In the genomic region with DNA sequence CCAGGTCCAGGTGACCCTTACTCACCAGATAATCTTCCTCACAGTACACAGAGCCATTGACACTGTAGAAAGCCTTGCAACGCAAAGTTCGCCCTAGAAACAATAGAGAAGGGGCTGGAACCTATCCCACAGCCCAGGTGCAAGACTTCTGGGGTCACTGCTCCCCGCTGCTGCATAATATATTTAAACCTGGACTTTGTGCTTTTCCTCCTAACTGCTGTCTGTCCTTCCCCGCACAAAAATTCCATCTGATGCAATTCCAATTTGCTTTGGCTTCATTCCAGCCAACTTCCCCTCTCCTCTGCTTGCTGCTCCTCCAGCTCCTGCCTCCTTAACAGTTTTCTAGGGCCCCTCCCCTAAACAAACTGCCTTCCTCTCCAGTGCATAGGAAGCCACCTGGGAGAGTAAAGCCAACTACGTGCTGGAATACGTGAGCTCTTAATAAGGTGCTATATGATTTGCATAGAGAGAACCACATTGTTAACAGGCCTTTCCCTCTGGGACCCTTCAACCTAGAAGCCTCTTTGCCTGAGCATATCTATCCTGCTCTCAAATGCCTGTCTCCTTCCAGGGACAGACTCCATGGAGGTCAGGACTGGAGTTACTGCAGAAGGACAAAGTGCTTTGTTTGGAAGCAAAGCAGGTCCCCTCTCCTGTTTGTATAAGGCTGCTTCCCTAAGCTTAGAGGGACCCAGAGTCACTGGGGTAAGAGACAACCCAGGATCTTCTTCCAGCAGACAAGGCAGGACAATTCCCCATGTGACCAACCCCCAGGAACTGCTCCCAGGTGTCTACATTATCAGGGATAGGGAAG, we compare ENCODE assay signal across 7 cellular contexts. TPM values are rescaled to one million over a fixed set of nuclear protein-coding genes. Genes with fewer than 3 reads are reported as not detected.
A peak's percentile ranks its signal among the peaks of the same experiment; 100 is the strongest.
DNase-seq lines count a peak whose midpoint lies in the region; ATAC-seq and TF ChIP-seq lines count a peak whose summit lies in the region.
"Had no signal": no experiment of that assay in that cellular context is flagged by ENCODE, and none has a peak within 500 bp of the region (broad histone marks: within the 10 kb centered on the region; RNA-seq: fewer than 3 reads in every experiment).

No MANE protein-coding gene starts in this region.

- no peaks in the 10 kb centered on the region for H3K9me3 Mint-ChIP-seq in Caco-2 (ENCODE audit: unreplicated experiment)

- peaks cover 93% of the 10 kb centered on the region for H3K36me3 Mint-ChIP-seq in Caco-2 (ENCODE audit: insufficient read depth, unreplicated experiment)

- H3K36me3 ChIP-seq in Caco-2 (ENCODE audit: control insufficient read depth, insufficient read depth, low read length) (peaks cover 11% of the 10 kb centered on the region), Panc1 (ENCODE audit: control insufficient read depth, insufficient read depth, low read length) (peaks cover 5% of the 10 kb centered on the region; the same call in 1 of the 2 replicates)

- peak overlapping the region; percentile 89 for H3K27ac ChIP-seq in Panc1 (ENCODE audit: low read length)

- in situ Hi-C loops in Panc1 (cut with HindIII; ENCODE audit: low pct_unique_long_range_greater_than_20kb, low sequenced_read_pairs), result no loop called here

- no peak for TF ChIP-seq CTCF in Caco-2 (IDR thresholded peaks at IDR 0.05; ENCODE audit: insufficient read depth in 1 of 2, low read depth in 1 of 2, low read length in 1 of 2, severe bottlenecking in 1 of 2, unreplicated experiment in 1 of 2)
- no peak for TF ChIP-seq CTCF in Panc1 (IDR thresholded peaks at IDR 0.05)

- no peaks in the 10 kb centered on the region for H3K27me3 ChIP-seq in Caco-2 (replicated peaks; ENCODE audit: control insufficient read depth, insufficient read depth, low read length)
- no peaks in the 10 kb centered on the region for H3K27me3 ChIP-seq in Panc1 (ENCODE audit: control insufficient read depth, insufficient read depth, low read length)

- DNase-seq in Caco-2 (peak; percentile 79 to 86), Panc1 (ENCODE audit: low read depth, low spot score) (no peak), left colon (peak in 1 of 2 donors; percentile 67), ecto neural progenitor cell (ENCODE audit: low spot score) (no peak), iPS-NIHi11 (ENCODE audit: low spot score) (no peak), hippocampal formation (lab: John Stamatoyannopoulos, UW) (no peak)
- DNase-seq: RPMI8226 had no signal

- no peaks in the 10 kb centered on the region for H3K9me3 ChIP-seq in Caco-2
- H3K9me3 ChIP-seq in Panc1 (ENCODE audit: control insufficient read depth, insufficient read depth, low read depth, low read length), result no peaks in the 10 kb centered on the region

- peak overlapping the region; percentile 88 for H3K27ac Mint-ChIP-seq in Caco-2 (ENCODE audit: unreplicated experiment)

- H3K4me1 Mint-ChIP-seq in Caco-2 (ENCODE audit: low read depth, unreplicated experiment), result peaks cover 51% of the 10 kb centered on the region

- H3K4me3 Mint-ChIP-seq in Caco-2 (ENCODE audit: unreplicated experiment), result no peak overlapping the region

- no peak for ATAC-seq in Panc1
- peak; percentile 63 for ATAC-seq in left colon

- CTCF ChIA-PET in Caco-2 (lab: Charles Lee) (interaction anchor here (0.6 to 3.6 kb wide), 12 partner anchors 9 to 113 kb away, joined by 4 to 36 read pairs (median 7); partner anchors contain the start of genes CDH24, HAUS4 and PRMT5), Panc1 (lab: Charles Lee) (interaction anchor here (0.7 to 1.1 kb wide), 2 partner anchors 10 to 83 kb away, joined by 3 read pairs; no protein-coding TSS in a partner anchor)

- H3K4me3 ChIP-seq in Caco-2 (ENCODE audit: low read depth, low read length) (no peak overlapping the region), Panc1 (ENCODE audit: low read depth in 2 of 2, low read length in 2 of 2) (0 out of 4 replicates have a peak overlapping the region, but pooled peaks of 1 of the 2 experiments have one; percentile 12)

- H3K4me1 ChIP-seq in Caco-2 (peaks cover 58% of the 10 kb centered on the region), Panc1 (ENCODE audit: control insufficient read depth, insufficient read depth, low read length) (peaks cover 29% of the 10 kb centered on the region)

- no TSS peak for BruUV-seq in Caco-2 (replicated peaks; lab: Mats Ljungman, UMichigan)
- BruUV-seq in Panc1 (replicated peaks; lab: Mats Ljungman, UMichigan), result no TSS peak

- H3K27me3 Mint-ChIP-seq in Caco-2 (ENCODE audit: insufficient read depth, unreplicated experiment), result no peaks in the 10 kb centered on the region

- POLR2A ChIA-PET in Caco-2 (lab: Charles Lee), result interaction anchor here (0.5 to 2.4 kb wide), 14 partner anchors 9 to 158 kb away, joined by 3 to 25 read pairs (median 6); partner anchors contain the start of genes ACIN1, C14orf119, CDH24 and HAUS4
- POLR2A ChIA-PET in Panc1 (lab: Charles Lee), result no interaction called here

- intact Hi-C loops in Caco-2 (cut with micrococcal nuclease; ENCODE audit: unreplicated experiment) (loop anchor here (2.0 to 5.0 kb wide), 4 partner anchors 20 to 415 kb away; partner anchors contain the start of genes HAUS4 and PRMT5), Panc1 (cut with micrococcal nuclease; ENCODE audit: unreplicated experiment) (no loop called here), left colon (cut with DNase I, micrococcal nuclease) (no loop called here)

RNA-seq across cellular contexts. Expression of gene AJUBA, which starts 5.5 kb away (rescaled TPM):
- total RNA-seq in Caco-2 (2022), result 184 and 211 TPM in 2 replicates
- 50.2 TPM for total RNA-seq in Panc1 (2021; ENCODE audit: unreplicated experiment)
- 22.9 TPM for polyA plus RNA-seq in Panc1 (2012; ENCODE audit: insufficient read length)
- total RNA-seq in left colon, result 1 to 10 TPM; 1.4 to 4.1 TPM

RNA-seq across cellular contexts. Expression of gene HAUS4, which starts 19.9 kb away (rescaled TPM):
- total RNA-seq in Caco-2 (2022), result 67.7 and 70.7 TPM in 2 replicates
- total RNA-seq in Panc1 (2021; ENCODE audit: unreplicated experiment), result 25.7 TPM
- polyA plus RNA-seq in Panc1 (2012; ENCODE audit: insufficient read length), result 14.1 TPM
- 10 to 100 TPM; 33.5 to 33.6 TPM for total RNA-seq in left colon

RNA-seq across cellular contexts. Expression of gene C14orf93, which starts 33.1 kb away (rescaled TPM):
- total RNA-seq in Caco-2 (2022) (7.2 and 7.8 TPM in 2 replicates), Panc1 (2021; ENCODE audit: unreplicated experiment) (5.6 TPM), left colon (10 to 100 TPM; 11.9 to 13.2 TPM)
- polyA plus RNA-seq in Panc1 (2012; ENCODE audit: insufficient read length), result 7.1 TPM

RNA-seq across cellular contexts. Expression of gene PRMT5, which starts 47.7 kb away (rescaled TPM):
- 107 and 111 TPM in 2 replicates for total RNA-seq in Caco-2 (2022)
- total RNA-seq in Panc1 (2021; ENCODE audit: unreplicated experiment), result 108 TPM
- polyA plus RNA-seq in Panc1 (2012; ENCODE audit: insufficient read length), result 200 TPM
- total RNA-seq in left colon, result 10 to 100 TPM; 40.5 to 63.9 TPM

RNA-seq across cellular contexts. Expression of gene PSMB5, which starts 57.9 kb away (rescaled TPM):
- total RNA-seq in Caco-2 (2022) (172 and 189 TPM in 2 replicates), Panc1 (2021; ENCODE audit: unreplicated experiment) (149 TPM), left colon (10 to 100 TPM; 77.9 to 80.6 TPM)
- polyA plus RNA-seq in Panc1 (2012; ENCODE audit: insufficient read length), result 252 TPM

Comparison
In these comparisons a context has a peak if more than half of its experiments do, and no peak if none do; other contexts are left out.
1. DNase-seq: peak in Caco-2 (2 of 2); none in Panc1 (single experiment), ecto neural progenitor cell (single experiment), iPS-NIHi11 (single experiment) and hippocampal formation (0 of 2).
2. RNA of gene AJUBA, which starts 5.5 kb away (total RNA-seq): 184 to 211 TPM in Caco-2 and 50.2 TPM in Panc1 (single experiment); 1.4 to 4.1 TPM in left colon; every median in the first group is over 10 times any median in the second.